In genomic region chr20:62433655-62434054, GRCh38 we compare ENCODE assay signal across 21 cellular contexts. TPM values are rescaled to one million over a fixed set of nuclear protein-coding genes. Genes with fewer than 3 reads are reported as not detected.
A peak's percentile ranks its signal among the peaks of the same experiment; 100 is the strongest.
DNase-seq lines count a peak whose midpoint lies in the region; ATAC-seq and TF ChIP-seq lines count a peak whose summit lies in the region.
"Had no signal": no experiment of that assay in that cellular context is flagged by ENCODE, and none has a peak within 500 bp of the region (broad histone marks: within the 10 kb centered on the region; RNA-seq: fewer than 3 reads in every experiment).

No MANE protein-coding gene starts in this region.

- H3K27ac ChIP-seq in esophagus muscularis mucosa (replicated peaks in 1 of 4), result peak overlapping the region in 3 of 4 donors; percentile 11 to 55 (median 47)
- no peak overlapping the region for H3K27ac ChIP-seq in skeletal muscle tissue (ENCODE audit: low read depth, low read length)
- H3K27ac ChIP-seq: lower lobe of right lung had no signal

- no peak overlapping the region for H3K4me3 Mint-ChIP-seq in progenitor cell of endocrine pancreas (ENCODE audit: low read depth)
- H3K4me3 Mint-ChIP-seq: CD8-positive, alpha-beta memory T cell; naive thymus-derived CD8-positive, alpha-beta T cell had no signal

- no peak for TF ChIP-seq EP300 in esophagus muscularis mucosa (IDR thresholded peaks at IDR 0.05)

- H3K27ac Mint-ChIP-seq in progenitor cell of endocrine pancreas, result no peak overlapping the region
- H3K27ac Mint-ChIP-seq: CD8-positive, alpha-beta memory T cell had no signal

- intact Hi-C loops in esophagus muscularis mucosa (cut with DNase I), result no loop called here
- intact Hi-C loops in left colon (cut with DNase I, micrococcal nuclease), result no loop called here

- H3K36me3 ChIP-seq in esophagus muscularis mucosa (no peaks in the 10 kb centered on the region), skeletal muscle tissue (ENCODE audit: control insufficient read depth in 3 of 3, insufficient read depth in 3 of 3, low read length in 3 of 3) (no peaks in the 10 kb centered on the region)
- H3K36me3 ChIP-seq: adrenal gland, lower lobe of right lung had no signal

- H3K27me3 Mint-ChIP-seq in progenitor cell of endocrine pancreas, result peaks cover 36% of the 10 kb centered on the region

- TF ChIP-seq CTCF in esophagus muscularis mucosa (IDR thresholded peaks at IDR 0.05), result no peak
- no peak for TF ChIP-seq CTCF in progenitor cell of endocrine pancreas (IDR thresholded peaks at IDR 0.05; ENCODE audit: unreplicated experiment)

- no peak for TF ChIP-seq POLR2A in esophagus muscularis mucosa (IDR thresholded peaks at IDR 0.05; ENCODE audit: low read depth)

- 16% methylated on average over 20 of the region's 20 CpGs for WGBS in esophagus muscularis mucosa

- peak; percentile 54 for DNase-seq in GM03348 (ENCODE audit: low spot score)
- DNase-seq in esophagus muscularis mucosa (ENCODE audit: extremely low spot score), result no peak
- DNase-seq in left colon, result peak; percentile 54 to 67
- no peak for DNase-seq in stimulated activated CD4-positive, alpha-beta T cell treated with anti-CD3 and anti-CD28 coated beads, Interleukin-15, amount 100 ng/mL, for 24 hours
- no peak for DNase-seq in activated CD4-positive, alpha-beta T cell treated with anti-CD3 and anti-CD28 coated beads for 4 hours
- DNase-seq in progenitor cell of endocrine pancreas (ENCODE audit: low spot score, unreplicated experiment), result no peak
- DNase-seq: activated effector memory CD4-positive, alpha-beta T cell treated with Interleukin-2 at 50 U/mL for 16 hours; CD8-positive, alpha-beta memory T cell; effector CD8-positive, alpha-beta T cell; IMR-90; lower lobe of right lung; MV-4-11; naive thymus-derived CD8-positive, alpha-beta T cell; NCI-H2029 treated with DMSO at 0.1 percent for 48 hours; NCI-H524; SIG-M5; T-helper 2 cell had no signal

- no peak overlapping the region for H3K9ac ChIP-seq in skeletal muscle tissue (ENCODE audit: low read depth in 1 of 3, low read length in 3 of 3)

- no peaks in the 10 kb centered on the region for H3K9me3 ChIP-seq in esophagus muscularis mucosa
- no peaks in the 10 kb centered on the region for H3K9me3 ChIP-seq in skeletal muscle tissue (ENCODE audit: control insufficient read depth in 3 of 3, low read length in 3 of 3)
- H3K9me3 ChIP-seq: adrenal gland, lower lobe of right lung had no signal

- no peaks in the 10 kb centered on the region for H3K36me3 Mint-ChIP-seq in progenitor cell of endocrine pancreas (ENCODE audit: insufficient read depth)
- H3K36me3 Mint-ChIP-seq: CD8-positive, alpha-beta memory T cell; naive thymus-derived CD8-positive, alpha-beta T cell had no signal

- H3K27me3 ChIP-seq in esophagus muscularis mucosa (peaks cover 0 to 27% (median 0%) of the 10 kb centered on the region in 4 donors), skeletal muscle tissue (ENCODE audit: control insufficient read depth in 3 of 3, insufficient read depth in 3 of 3, low read length in 3 of 3) (peaks cover 15 to 43% (median 35%) of the 10 kb centered on the region in 3 donors)
- H3K27me3 ChIP-seq: adrenal gland had no signal

- H3K9me3 Mint-ChIP-seq in progenitor cell of endocrine pancreas (ENCODE audit: low read depth), result no peaks in the 10 kb centered on the region
- H3K9me3 Mint-ChIP-seq: CD8-positive, alpha-beta memory T cell; naive thymus-derived CD8-positive, alpha-beta T cell had no signal

- H3K4me1 Mint-ChIP-seq in progenitor cell of endocrine pancreas (ENCODE audit: low read depth), result peaks cover 30% of the 10 kb centered on the region
- H3K4me1 Mint-ChIP-seq: CD8-positive, alpha-beta memory T cell had no signal

- H3K4me1 ChIP-seq in esophagus muscularis mucosa (peaks cover 10 to 40% (median 34%) of the 10 kb centered on the region in 4 donors), skeletal muscle tissue (ENCODE audit: control insufficient read depth in 3 of 3, insufficient read depth in 3 of 3, low read length in 3 of 3) (peaks cover 16 to 25% (median 24%) of the 10 kb centered on the region in 3 donors)
- H3K4me1 ChIP-seq: adrenal gland had no signal

- peak; percentile 68 for ATAC-seq in left colon
- ATAC-seq in HG02884 (IDR thresholded peaks at IDR 0.05; ENCODE audit: unreplicated experiment), result no peak
- ATAC-seq: naive thymus-derived CD8-positive, alpha-beta T cell had no signal

- H3K4me3 ChIP-seq in esophagus muscularis mucosa (peak overlapping the region in 1 of 4 donors; percentile 24), skeletal muscle tissue (ENCODE audit: low read length in 3 of 3) (peak overlapping the region in 2 of 3 donors; percentile 13 to 52)
- H3K4me3 ChIP-seq: adrenal gland, lower lobe of right lung had no signal

RNA-seq across cellular contexts. Expression of gene RBBP8NL, which starts 6.3 kb away (rescaled TPM):
- total RNA-seq in esophagus muscularis mucosa (not detected), left colon (1 to 10 TPM; 4.8 to 6.7 TPM), skeletal muscle tissue (not detected), progenitor cell of endocrine pancreas (14.4 and 17.5 TPM in 2 replicates)
- total RNA-seq: adrenal gland; CD8-positive, alpha-beta memory T cell; IMR-90; naive thymus-derived CD8-positive, alpha-beta T cell; posterior vena cava had no signal

RNA-seq across cellular contexts. Expression of gene CABLES2, which starts 26.6 kb away (rescaled TPM):
- 1 to 10 TPM; 2.0 to 6.9 (median 4.1) TPM for total RNA-seq in esophagus muscularis mucosa
- total RNA-seq in left colon, result 1 to 10 TPM; 7.8 to 9.5 TPM
- 1.0 TPM for total RNA-seq in skeletal muscle tissue
- total RNA-seq in progenitor cell of endocrine pancreas, result 20.4 and 21.7 TPM in 2 replicates

RNA-seq across cellular contexts. Expression of gene GATA5, which starts 42.1 kb away (rescaled TPM):
- total RNA-seq in esophagus muscularis mucosa (under 1 TPM in 3 of 4 donors, not detected in 1; 0.33 to 0.78 (median 0.46) TPM), left colon (not detected), skeletal muscle tissue (0.52 TPM), progenitor cell of endocrine pancreas (3.8 and 4.8 TPM in 2 replicates)
- total RNA-seq: CD8-positive, alpha-beta memory T cell; IMR-90; naive thymus-derived CD8-positive, alpha-beta T cell had no signal

RNA-seq across cellular contexts. Expression of gene RPS21, which starts 46.8 kb away (rescaled TPM):
- 1,000 to 10,000 TPM in 2 of 4 donors, 100 to 1,000 TPM in 2; 581 to 2,787 (median 1,391) TPM for total RNA-seq in esophagus muscularis mucosa
- total RNA-seq in left colon, result 1,000 to 10,000 TPM; 1,150 to 1,291 TPM
- 1,418 TPM for total RNA-seq in skeletal muscle tissue
- total RNA-seq in progenitor cell of endocrine pancreas, result 1,160 and 1,251 TPM in 2 replicates

Comparison
In these comparisons a context has a peak if more than half of its experiments do, and no peak if none do; other contexts are left out.
1. DNase-seq: peak in GM03348 (single experiment) and left colon (2 of 2); none in esophagus muscularis mucosa (single experiment), stimulated activated CD4-positive, alpha-beta T cell treated with anti-CD3 and anti-CD28 coated beads, Interleukin-15, amount 100 ng/mL, for 24 hours (single experiment), activated CD4-positive, alpha-beta T cell treated with anti-CD3 and anti-CD28 coated beads for 4 hours (0 of 2) and progenitor cell of endocrine pancreas (single experiment).